ENCODE assay signal across 1 cellular context in the genomic region with DNA sequence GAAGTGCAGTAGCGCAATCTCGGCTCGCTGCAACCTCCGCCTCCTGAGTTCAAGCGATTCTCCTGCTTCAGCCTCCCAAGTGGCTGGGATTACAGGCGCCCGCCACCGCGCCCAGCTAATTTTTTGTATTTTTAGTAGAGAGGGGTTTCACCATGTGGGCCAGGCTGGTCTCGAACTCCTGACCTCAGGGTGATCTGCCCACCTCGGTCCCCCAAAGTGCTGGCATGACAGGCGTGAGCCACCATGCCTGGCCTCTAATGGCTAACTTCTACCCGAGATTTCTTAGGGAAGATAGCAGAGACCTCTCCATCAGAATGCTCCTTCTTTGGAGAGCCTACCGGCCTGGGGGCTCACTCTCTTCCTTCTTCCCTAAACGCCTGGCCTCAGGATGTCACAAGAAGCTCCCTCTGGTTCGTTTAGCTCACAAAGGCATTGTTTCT.
TF ChIP-seq lines count a peak whose summit lies in the region.
"Not testable (repeated sequence)": the region's sequence is repeated elsewhere in the genome, so short reads cannot be mapped to it uniquely, and the experiment has no call there.

No MANE protein-coding gene starts in this region.

TF ChIP-seq in K562, 482 proteins besides CTCF, POLR2A, EP300 and RAD21:
- TF ChIP-seq GTF2A2 (tag; IDR thresholded peaks at IDR 0.05) (peak; percentile 54; the same call in 1 of the 2 replicates), CBX1 (IDR thresholded peaks at IDR 0.05; ENCODE audit: low read depth) (0 out of 2 replicates have a peak, but pooled peaks have one; percentile 15), BRCA1 (CRISPR knock-in tag; IDR thresholded peaks at IDR 0.05) (0 out of 2 replicates have a peak, but pooled peaks have one; percentile 84), CAMTA2 (CRISPR knock-in tag; conservative IDR thresholded peaks at IDR 0.05) (0 out of 2 replicates have a peak, but pooled peaks have one; percentile 29), BCOR (IDR thresholded peaks at IDR 0.05) (peak; percentile 28; the same call in 1 of the 2 replicates), KLF1 (tag; IDR thresholded peaks at IDR 0.05) (0 out of 2 replicates have a peak, but pooled peaks have one; percentile 26), JUN (IDR thresholded peaks at IDR 0.05; ENCODE audit: borderline replicate concordance, low read depth, low read length) (0 out of 2 replicates have a peak, but pooled peaks have one; percentile 5), ZNF143 (CRISPR knock-in tag; IDR thresholded peaks at IDR 0.05) (peak; percentile 59), TEAD1 (CRISPR knock-in tag; IDR thresholded peaks at IDR 0.05) (0 out of 4 replicates have a peak, but pooled peaks of 1 of the 2 experiments have one; percentile 1), KDM1A (IDR thresholded peaks at IDR 0.05) (peak in 1 of 2 experiments; percentile 48; a peak in 2 of 4 replicates)
- TF ChIP-seq BRCA1 (IDR thresholded peaks at IDR 0.05); JUN (CRISPR knock-in tag; IDR thresholded peaks at IDR 0.05; ENCODE audit: borderline replicate concordance): not testable (repeated sequence)
- TF ChIP-seq, protein P1, sequence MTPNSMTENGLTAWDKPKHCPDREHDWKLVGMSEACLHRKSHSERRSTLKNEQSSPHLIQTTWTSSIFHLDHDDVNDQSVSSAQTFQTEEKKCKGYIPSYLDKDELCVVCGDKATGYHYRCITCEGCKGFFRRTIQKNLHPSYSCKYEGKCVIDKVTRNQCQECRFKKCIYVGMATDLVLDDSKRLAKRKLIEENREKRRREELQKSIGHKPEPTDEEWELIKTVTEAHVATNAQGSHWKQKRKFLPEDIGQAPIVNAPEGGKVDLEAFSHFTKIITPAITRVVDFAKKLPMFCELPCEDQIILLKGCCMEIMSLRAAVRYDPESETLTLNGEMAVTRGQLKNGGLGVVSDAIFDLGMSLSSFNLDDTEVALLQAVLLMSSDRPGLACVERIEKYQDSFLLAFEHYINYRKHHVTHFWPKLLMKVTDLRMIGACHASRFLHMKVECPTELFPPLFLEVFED (CRISPR knock-in tag; conservative IDR thresholded peaks at IDR 0.05) = peak; percentile 57; the same call in 1 of the 2 replicates
- TF ChIP-seq, protein P2, sequence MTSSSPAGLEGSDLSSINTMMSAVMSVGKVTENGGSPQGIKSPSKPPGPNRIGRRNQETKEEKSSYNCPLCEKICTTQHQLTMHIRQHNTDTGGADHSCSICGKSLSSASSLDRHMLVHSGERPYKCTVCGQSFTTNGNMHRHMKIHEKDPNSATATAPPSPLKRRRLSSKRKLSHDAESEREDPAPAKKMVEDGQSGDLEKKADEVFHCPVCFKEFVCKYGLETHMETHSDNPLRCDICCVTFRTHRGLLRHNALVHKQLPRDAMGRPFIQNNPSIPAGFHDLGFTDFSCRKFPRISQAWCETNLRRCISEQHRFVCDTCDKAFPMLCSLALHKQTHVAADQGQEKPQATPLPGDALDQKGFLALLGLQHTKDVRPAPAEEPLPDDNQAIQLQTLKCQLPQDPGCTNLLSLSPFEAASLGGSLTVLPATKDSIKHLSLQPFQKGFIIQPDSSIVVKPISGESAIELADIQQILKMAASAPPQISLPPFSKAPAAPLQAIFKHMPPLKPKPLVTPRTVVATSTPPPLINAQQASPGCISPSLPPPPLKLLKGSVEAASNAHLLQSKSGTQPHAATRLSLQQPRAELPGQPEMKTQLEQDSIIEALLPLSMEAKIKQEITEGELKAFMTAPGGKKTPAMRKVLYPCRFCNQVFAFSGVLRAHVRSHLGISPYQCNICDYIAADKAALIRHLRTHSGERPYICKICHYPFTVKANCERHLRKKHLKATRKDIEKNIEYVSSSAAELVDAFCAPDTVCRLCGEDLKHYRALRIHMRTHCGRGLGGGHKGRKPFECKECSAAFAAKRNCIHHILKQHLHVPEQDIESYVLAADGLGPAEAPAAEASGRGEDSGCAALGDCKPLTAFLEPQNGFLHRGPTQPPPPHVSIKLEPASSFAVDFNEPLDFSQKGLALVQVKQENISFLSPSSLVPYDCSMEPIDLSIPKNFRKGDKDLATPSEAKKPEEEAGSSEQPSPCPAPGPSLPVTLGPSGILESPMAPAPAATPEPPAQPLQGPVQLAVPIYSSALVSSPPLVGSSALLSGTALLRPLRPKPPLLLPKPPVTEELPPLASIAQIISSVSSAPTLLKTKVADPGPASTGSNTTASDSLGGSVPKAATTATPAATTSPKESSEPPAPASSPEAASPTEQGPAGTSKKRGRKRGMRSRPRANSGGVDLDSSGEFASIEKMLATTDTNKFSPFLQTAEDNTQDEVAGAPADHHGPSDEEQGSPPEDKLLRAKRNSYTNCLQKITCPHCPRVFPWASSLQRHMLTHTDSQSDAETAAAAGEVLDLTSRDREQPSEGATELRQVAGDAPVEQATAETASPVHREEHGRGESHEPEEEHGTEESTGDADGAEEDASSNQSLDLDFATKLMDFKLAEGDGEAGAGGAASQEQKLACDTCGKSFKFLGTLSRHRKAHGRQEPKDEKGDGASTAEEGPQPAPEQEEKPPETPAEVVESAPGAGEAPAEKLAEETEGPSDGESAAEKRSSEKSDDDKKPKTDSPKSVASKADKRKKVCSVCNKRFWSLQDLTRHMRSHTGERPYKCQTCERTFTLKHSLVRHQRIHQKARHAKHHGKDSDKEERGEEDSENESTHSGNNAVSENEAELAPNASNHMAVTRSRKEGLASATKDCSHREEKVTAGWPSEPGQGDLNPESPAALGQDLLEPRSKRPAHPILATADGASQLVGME (CRISPR knock-in tag; IDR thresholded peaks at IDR 0.05) = 0 out of 2 replicates have a peak, but pooled peaks have one; percentile 2
- TF ChIP-seq, protein P3, sequence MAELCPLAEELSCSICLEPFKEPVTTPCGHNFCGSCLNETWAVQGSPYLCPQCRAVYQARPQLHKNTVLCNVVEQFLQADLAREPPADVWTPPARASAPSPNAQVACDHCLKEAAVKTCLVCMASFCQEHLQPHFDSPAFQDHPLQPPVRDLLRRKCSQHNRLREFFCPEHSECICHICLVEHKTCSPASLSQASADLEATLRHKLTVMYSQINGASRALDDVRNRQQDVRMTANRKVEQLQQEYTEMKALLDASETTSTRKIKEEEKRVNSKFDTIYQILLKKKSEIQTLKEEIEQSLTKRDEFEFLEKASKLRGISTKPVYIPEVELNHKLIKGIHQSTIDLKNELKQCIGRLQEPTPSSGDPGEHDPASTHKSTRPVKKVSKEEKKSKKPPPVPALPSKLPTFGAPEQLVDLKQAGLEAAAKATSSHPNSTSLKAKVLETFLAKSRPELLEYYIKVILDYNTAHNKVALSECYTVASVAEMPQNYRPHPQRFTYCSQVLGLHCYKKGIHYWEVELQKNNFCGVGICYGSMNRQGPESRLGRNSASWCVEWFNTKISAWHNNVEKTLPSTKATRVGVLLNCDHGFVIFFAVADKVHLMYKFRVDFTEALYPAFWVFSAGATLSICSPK (IDR thresholded peaks at IDR 0.05; ENCODE audit: borderline replicate concordance) = peak; percentile 84
- TF ChIP-seq, protein P4, sequence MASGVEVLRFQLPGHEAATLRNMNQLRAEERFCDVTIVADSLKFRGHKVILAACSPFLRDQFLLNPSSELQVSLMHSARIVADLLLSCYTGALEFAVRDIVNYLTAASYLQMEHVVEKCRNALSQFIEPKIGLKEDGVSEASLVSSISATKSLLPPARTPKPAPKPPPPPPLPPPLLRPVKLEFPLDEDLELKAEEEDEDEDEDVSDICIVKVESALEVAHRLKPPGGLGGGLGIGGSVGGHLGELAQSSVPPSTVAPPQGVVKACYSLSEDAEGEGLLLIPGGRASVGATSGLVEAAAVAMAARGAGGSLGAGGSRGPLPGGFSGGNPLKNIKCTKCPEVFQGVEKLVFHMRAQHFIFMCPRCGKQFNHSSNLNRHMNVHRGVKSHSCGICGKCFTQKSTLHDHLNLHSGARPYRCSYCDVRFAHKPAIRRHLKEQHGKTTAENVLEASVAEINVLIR (CRISPR knock-in tag; IDR thresholded peaks at IDR 0.05) = 0 out of 2 replicates have a peak, but pooled peaks have one; percentile 4
- TF ChIP-seq, protein P5, sequence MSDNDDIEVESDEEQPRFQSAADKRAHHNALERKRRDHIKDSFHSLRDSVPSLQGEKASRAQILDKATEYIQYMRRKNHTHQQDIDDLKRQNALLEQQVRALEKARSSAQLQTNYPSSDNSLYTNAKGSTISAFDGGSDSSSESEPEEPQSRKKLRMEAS (CRISPR knock-in tag; IDR thresholded peaks at IDR 0.05) = peak; percentile 7; the same call in 1 of the 2 replicates
- TF ChIP-seq, protein P6, sequence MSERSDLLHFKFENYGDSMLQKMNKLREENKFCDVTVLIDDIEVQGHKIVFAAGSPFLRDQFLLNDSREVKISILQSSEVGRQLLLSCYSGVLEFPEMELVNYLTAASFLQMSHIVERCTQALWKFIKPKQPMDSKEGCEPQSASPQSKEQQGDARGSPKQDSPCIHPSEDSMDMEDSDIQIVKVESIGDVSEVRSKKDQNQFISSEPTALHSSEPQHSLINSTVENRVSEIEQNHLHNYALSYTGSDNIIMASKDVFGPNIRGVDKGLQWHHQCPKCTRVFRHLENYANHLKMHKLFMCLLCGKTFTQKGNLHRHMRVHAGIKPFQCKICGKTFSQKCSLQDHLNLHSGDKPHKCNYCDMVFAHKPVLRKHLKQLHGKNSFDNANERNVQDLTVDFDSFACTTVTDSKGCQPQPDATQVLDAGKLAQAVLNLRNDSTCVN (CRISPR knock-in tag; IDR thresholded peaks at IDR 0.05) = peak; percentile 91; the same call in 1 of the 2 replicates
- TF ChIP-seq, protein P7, sequence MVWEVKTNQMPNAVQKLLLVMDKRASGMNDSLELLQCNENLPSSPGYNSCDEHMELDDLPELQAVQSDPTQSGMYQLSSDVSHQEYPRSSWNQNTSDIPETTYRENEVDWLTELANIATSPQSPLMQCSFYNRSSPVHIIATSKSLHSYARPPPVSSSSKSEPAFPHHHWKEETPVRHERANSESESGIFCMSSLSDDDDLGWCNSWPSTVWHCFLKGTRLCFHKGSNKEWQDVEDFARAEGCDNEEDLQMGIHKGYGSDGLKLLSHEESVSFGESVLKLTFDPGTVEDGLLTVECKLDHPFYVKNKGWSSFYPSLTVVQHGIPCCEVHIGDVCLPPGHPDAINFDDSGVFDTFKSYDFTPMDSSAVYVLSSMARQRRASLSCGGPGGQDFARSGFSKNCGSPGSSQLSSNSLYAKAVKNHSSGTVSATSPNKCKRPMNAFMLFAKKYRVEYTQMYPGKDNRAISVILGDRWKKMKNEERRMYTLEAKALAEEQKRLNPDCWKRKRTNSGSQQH (CRISPR knock-in tag; IDR thresholded peaks at IDR 0.05) = 0 out of 2 replicates have a peak, but pooled peaks have one; percentile 2
- TF ChIP-seq, protein P8, sequence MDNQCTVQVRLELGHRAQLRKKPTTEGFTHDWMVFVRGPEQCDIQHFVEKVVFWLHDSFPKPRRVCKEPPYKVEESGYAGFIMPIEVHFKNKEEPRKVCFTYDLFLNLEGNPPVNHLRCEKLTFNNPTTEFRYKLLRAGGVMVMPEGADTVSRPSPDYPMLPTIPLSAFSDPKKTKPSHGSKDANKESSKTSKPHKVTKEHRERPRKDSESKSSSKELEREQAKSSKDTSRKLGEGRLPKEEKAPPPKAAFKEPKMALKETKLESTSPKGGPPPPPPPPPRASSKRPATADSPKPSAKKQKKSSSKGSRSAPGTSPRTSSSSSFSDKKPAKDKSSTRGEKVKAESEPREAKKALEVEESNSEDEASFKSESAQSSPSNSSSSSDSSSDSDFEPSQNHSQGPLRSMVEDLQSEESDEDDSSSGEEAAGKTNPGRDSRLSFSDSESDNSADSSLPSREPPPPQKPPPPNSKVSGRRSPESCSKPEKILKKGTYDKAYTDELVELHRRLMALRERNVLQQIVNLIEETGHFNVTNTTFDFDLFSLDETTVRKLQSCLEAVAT (IDR thresholded peaks at IDR 0.05) = 0 out of 4 replicates have a peak, but pooled peaks of 1 of the 2 experiments have one; percentile 42
